ENCODE assay signal across 28 cellular contexts in the genomic region with DNA sequence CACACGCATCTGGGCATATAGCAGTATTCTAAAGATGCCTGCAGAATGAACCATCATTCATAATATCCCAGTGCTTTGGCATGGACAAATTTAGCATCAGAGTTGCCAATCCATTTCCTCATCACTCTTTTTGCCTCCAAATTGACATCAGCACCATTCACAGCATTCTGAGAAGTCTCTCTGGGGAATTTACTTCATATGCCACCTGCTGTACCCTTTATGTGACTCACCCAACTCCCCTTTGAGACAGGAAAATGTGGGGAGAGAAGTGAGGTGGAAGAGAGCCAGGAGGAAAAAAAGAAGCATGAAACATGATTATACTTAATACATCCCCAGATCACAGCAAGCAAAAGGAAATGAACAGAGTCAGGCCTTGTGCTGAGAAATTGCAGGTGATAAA. TPM values are rescaled to one million over a fixed set of nuclear protein-coding genes. Genes with fewer than 3 reads are reported as not detected.
DNase-seq lines count a peak whose midpoint lies in the region; ATAC-seq and TF ChIP-seq lines count a peak whose summit lies in the region.
"Had no signal": no experiment of that assay in that cellular context is flagged by ENCODE, and none has a peak within 500 bp of the region (broad histone marks: within the 10 kb centered on the region; RNA-seq: fewer than 3 reads in every experiment).

No MANE protein-coding gene starts in this region.

- 91 to 92% methylated on average over 1 of the region's 1 CpG for WGBS in endodermal cell (ENCODE audit: insufficient coverage in 1 of 2, insufficient read length in 1 of 2), 2 experiments

- DNase-seq in activated naive CD8-positive, alpha-beta T cell treated with anti-CD3 and anti-CD28 coated beads, Interleukin-2, amount 50 U/mL, for 24 hours = no peak
- DNase-seq in activated naive CD8-positive, alpha-beta T cell treated with anti-CD3 and anti-CD28 coated beads for 36 hours = no peak
- DNase-seq in NAMALWA (ENCODE audit: low spot score) (peak; percentile 14), NCI-H460 (ENCODE audit: extremely low read depth, low read depth) (peak; percentile 88), endodermal cell (no peak), GDM1 (lab: John Stamatoyannopoulos, UW) (no peak), mucosa of gallbladder (ENCODE audit: low spot score) (no peak)
- DNase-seq in stimulated activated naive B cell treated with anti-CD40 and anti-IgM and Interleukin-4, amounts not matched to agents 10 μg/mL and 1 μg/mL and 100 μg/mL, for 72 hours = peak; percentile 11
- DNase-seq: activated CD4-positive, alpha-beta T cell treated with anti-CD3 and anti-CD28 coated beads, Interleukin-2, amount 50 U/mL, for 48 hours; activated naive CD4-positive, alpha-beta T cell treated with anti-CD3 and anti-CD28 coated beads for 36 hours; aorta; CD4-positive, CD25-positive, alpha-beta regulatory T cell; central memory CD4-positive, alpha-beta T cell; DMS53; dorsolateral prefrontal cortex; erythroblast; foreskin melanocyte; NCI-H187 treated with DMSO at 0.1 percent for 48 hours; NCI-H526 treated with DMSO at 0.1 percent for 48 hours; SHP77 treated with DMSO at 0.1 percent for 48 hours; substantia nigra; uterus had no signal

- H3K27me3 ChIP-seq in endodermal cell (ENCODE audit: control insufficient read depth, insufficient read depth, low read length, poor library complexity, severe bottlenecking) = no peaks in the 10 kb centered on the region
- H3K27me3 ChIP-seq: dorsolateral prefrontal cortex, uterus had no signal

- H3K9me3 ChIP-seq in endodermal cell (ENCODE audit: control insufficient read depth, low read length) = peaks cover 25% of the 10 kb centered on the region
- H3K9me3 ChIP-seq: A549, uterus had no signal

- no peak overlapping the region for H3K9ac ChIP-seq in endodermal cell (ENCODE audit: extremely low read depth, low read length, poor library complexity, severe bottlenecking)

- peaks cover 2% of the 10 kb centered on the region for H3K4me1 ChIP-seq in endodermal cell (ENCODE audit: control insufficient read depth, insufficient read depth, low read length)
- H3K4me1 ChIP-seq: uterus had no signal

- no peaks in the 10 kb centered on the region for H3K36me3 Mint-ChIP-seq in activated naive CD8-positive, alpha-beta T cell treated with anti-CD3 and anti-CD28 coated beads, Interleukin-2, amount 50 U/mL, for 24 hours (ENCODE audit: low read depth)
- H3K36me3 Mint-ChIP-seq in activated naive CD8-positive, alpha-beta T cell treated with anti-CD3 and anti-CD28 coated beads for 36 hours = no peaks in the 10 kb centered on the region
- H3K36me3 Mint-ChIP-seq in stimulated activated naive B cell treated with anti-CD40 and anti-IgM and Interleukin-4, amounts not matched to agents 10 μg/mL and 1 μg/mL and 100 μg/mL, for 72 hours = peaks cover 0 to 2% of the 10 kb centered on the region in 2 donors
- H3K36me3 Mint-ChIP-seq in endodermal cell (ENCODE audit: low read depth) = peaks cover 71% of the 10 kb centered on the region
- H3K36me3 Mint-ChIP-seq: CD4-positive, CD25-positive, alpha-beta regulatory T cell had no signal

- peak overlapping the region; percentile 35 for H3K4me3 Mint-ChIP-seq in activated naive CD8-positive, alpha-beta T cell treated with anti-CD3 and anti-CD28 coated beads, Interleukin-2, amount 50 U/mL, for 24 hours
- H3K4me3 Mint-ChIP-seq in activated naive CD8-positive, alpha-beta T cell treated with anti-CD3 and anti-CD28 coated beads for 36 hours = no peak overlapping the region
- peak overlapping the region; percentile 46 to 51 for H3K4me3 Mint-ChIP-seq in stimulated activated naive B cell treated with anti-CD40 and anti-IgM and Interleukin-4, amounts not matched to agents 10 μg/mL and 1 μg/mL and 100 μg/mL, for 72 hours
- no peak overlapping the region for H3K4me3 Mint-ChIP-seq in endodermal cell
- H3K4me3 Mint-ChIP-seq: activated naive CD4-positive, alpha-beta T cell treated with anti-CD3 and anti-CD28 coated beads for 36 hours; CD4-positive, CD25-positive, alpha-beta regulatory T cell; mesothelial cell of epicardium; nephron; T-helper 1 cell treated with Interleukin-12 subunit alpha and Interleukin-12 subunit beta and Interleukin-4 antibody, amounts not matched to agents 30 μg/mL and 1 μg/mL, for 36 hours had no signal

- peaks cover 6% of the 10 kb centered on the region for H3K27me3 Mint-ChIP-seq in activated naive CD8-positive, alpha-beta T cell treated with anti-CD3 and anti-CD28 coated beads, Interleukin-2, amount 50 U/mL, for 24 hours
- peaks cover 4% of the 10 kb centered on the region for H3K27me3 Mint-ChIP-seq in activated naive CD8-positive, alpha-beta T cell treated with anti-CD3 and anti-CD28 coated beads for 36 hours
- peaks cover 4 to 5% of the 10 kb centered on the region in 2 donors for H3K27me3 Mint-ChIP-seq in stimulated activated naive B cell treated with anti-CD40 and anti-IgM and Interleukin-4, amounts not matched to agents 10 μg/mL and 1 μg/mL and 100 μg/mL, for 72 hours
- H3K27me3 Mint-ChIP-seq in endodermal cell (ENCODE audit: insufficient read depth) = no peaks in the 10 kb centered on the region

- peaks cover 54% of the 10 kb centered on the region for H3K36me3 ChIP-seq in endodermal cell (ENCODE audit: control insufficient read depth, insufficient read depth, low read length)
- H3K36me3 ChIP-seq: uterus had no signal

- TF ChIP-seq CTCF in endodermal cell (conservative IDR thresholded peaks at IDR 0.05) = no peak

- no peak overlapping the region for H3K4me3 ChIP-seq in endodermal cell (ENCODE audit: low read length)
- H3K4me3 ChIP-seq: A549, dorsolateral prefrontal cortex, skin epidermis, uterus had no signal

- H3K9me3 Mint-ChIP-seq in activated naive CD8-positive, alpha-beta T cell treated with anti-CD3 and anti-CD28 coated beads, Interleukin-2, amount 50 U/mL, for 24 hours = no peaks in the 10 kb centered on the region
- no peaks in the 10 kb centered on the region for H3K9me3 Mint-ChIP-seq in activated naive CD8-positive, alpha-beta T cell treated with anti-CD3 and anti-CD28 coated beads for 36 hours
- H3K9me3 Mint-ChIP-seq in stimulated activated naive B cell treated with anti-CD40 and anti-IgM and Interleukin-4, amounts not matched to agents 10 μg/mL and 1 μg/mL and 100 μg/mL, for 72 hours = peaks cover 3 to 7% of the 10 kb centered on the region in 2 donors
- H3K9me3 Mint-ChIP-seq in endodermal cell = peaks cover 11% of the 10 kb centered on the region
- H3K9me3 Mint-ChIP-seq: nephron; T-helper 1 cell treated with Interleukin-12 subunit alpha and Interleukin-12 subunit beta and Interleukin-4 antibody, amounts not matched to agents 30 μg/mL and 1 μg/mL, for 36 hours had no signal

- peak; percentile 57 for ATAC-seq in activated naive CD8-positive, alpha-beta T cell treated with anti-CD3 and anti-CD28 coated beads, Interleukin-2, amount 50 U/mL, for 24 hours
- ATAC-seq in stimulated activated naive B cell treated with anti-CD40 and anti-IgM and Interleukin-4, amounts not matched to agents 10 μg/mL and 1 μg/mL and 100 μg/mL, for 72 hours (replicated peaks) = peak; percentile 85
- ATAC-seq: A549, HepG2 had no signal

- H3K27ac Mint-ChIP-seq in activated naive CD8-positive, alpha-beta T cell treated with anti-CD3 and anti-CD28 coated beads, Interleukin-2, amount 50 U/mL, for 24 hours = peak overlapping the region; percentile 68
- H3K27ac Mint-ChIP-seq in activated naive CD8-positive, alpha-beta T cell treated with anti-CD3 and anti-CD28 coated beads for 36 hours = no peak overlapping the region
- peak overlapping the region; percentile 84 for H3K27ac Mint-ChIP-seq in stimulated activated naive B cell treated with anti-CD40 and anti-IgM and Interleukin-4, amounts not matched to agents 10 μg/mL and 1 μg/mL and 100 μg/mL, for 72 hours
- no peak overlapping the region for H3K27ac Mint-ChIP-seq in endodermal cell
- H3K27ac Mint-ChIP-seq: activated naive CD4-positive, alpha-beta T cell treated with anti-CD3 and anti-CD28 coated beads for 36 hours; CD4-positive, CD25-positive, alpha-beta regulatory T cell; mesothelial cell of epicardium; nephron; T-helper 1 cell treated with Interleukin-12 subunit alpha and Interleukin-12 subunit beta and Interleukin-4 antibody, amounts not matched to agents 30 μg/mL and 1 μg/mL, for 36 hours had no signal

- peaks cover 14% of the 10 kb centered on the region for H3K4me1 Mint-ChIP-seq in activated naive CD8-positive, alpha-beta T cell treated with anti-CD3 and anti-CD28 coated beads, Interleukin-2, amount 50 U/mL, for 24 hours
- peaks cover 8% of the 10 kb centered on the region for H3K4me1 Mint-ChIP-seq in activated naive CD8-positive, alpha-beta T cell treated with anti-CD3 and anti-CD28 coated beads for 36 hours
- peaks cover 23 to 38% of the 10 kb centered on the region in 2 donors for H3K4me1 Mint-ChIP-seq in stimulated activated naive B cell treated with anti-CD40 and anti-IgM and Interleukin-4, amounts not matched to agents 10 μg/mL and 1 μg/mL and 100 μg/mL, for 72 hours
- H3K4me1 Mint-ChIP-seq in endodermal cell = peaks cover 45% of the 10 kb centered on the region
- H3K4me1 Mint-ChIP-seq: CD4-positive, CD25-positive, alpha-beta regulatory T cell; mesothelial cell of epicardium; nephron had no signal

- no peak overlapping the region for H3K27ac ChIP-seq in endodermal cell (ENCODE audit: low read depth, low read length)
- H3K27ac ChIP-seq: dorsolateral prefrontal cortex, skin epidermis, uterus had no signal

RNA-seq across cellular contexts. Expression of a gene that starts 37.4 kb away (rescaled TPM):
- total RNA-seq in activated naive CD8-positive, alpha-beta T cell treated with anti-CD3 and anti-CD28 coated beads for 36 hours = under 1 TPM; 0.06 to 0.08 TPM
- total RNA-seq in NCI-H460 (2014; rRNA removed; shearing (Covaris generic)) = 88.3 and 96.5 TPM in 2 replicates
- polyA plus RNA-seq in NCI-H460 (2014; cell fraction: nucleus; rRNA removed) = 49.5 and 61.5 TPM in 2 replicates
- total RNA-seq in endodermal cell (10 to 100 TPM; 58.1 to 66.0 TPM), mucosa of gallbladder (38.3 TPM)
- 14.6 TPM for polyA plus RNA-seq in endodermal cell (2013, experiment 1 of 2)
- 16.6 TPM for polyA plus RNA-seq in endodermal cell (2013, experiment 2 of 2)
- total RNA-seq: CD4-positive, CD25-positive, alpha-beta regulatory T cell had no signal
- polyA plus RNA-seq: CD4-positive, CD25-positive, alpha-beta regulatory T cell had no signal

Comparison
In these comparisons a context has a peak if more than half of its experiments do, and no peak if none do; other contexts are left out.
1. H3K27ac Mint-ChIP-seq: peak in activated naive CD8-positive, alpha-beta T cell treated with anti-CD3 and anti-CD28 coated beads, Interleukin-2, amount 50 U/mL, for 24 hours (single experiment) and stimulated activated naive B cell treated with anti-CD40 and anti-IgM and Interleukin-4, amounts not matched to agents 10 μg/mL and 1 μg/mL and 100 μg/mL, for 72 hours (single experiment); none in activated naive CD8-positive, alpha-beta T cell treated with anti-CD3 and anti-CD28 coated beads for 36 hours (single experiment) and endodermal cell (single experiment).
2. H3K4me3 Mint-ChIP-seq: peak in activated naive CD8-positive, alpha-beta T cell treated with anti-CD3 and anti-CD28 coated beads, Interleukin-2, amount 50 U/mL, for 24 hours (single experiment) and stimulated activated naive B cell treated with anti-CD40 and anti-IgM and Interleukin-4, amounts not matched to agents 10 μg/mL and 1 μg/mL and 100 μg/mL, for 72 hours (2 of 2); none in activated naive CD8-positive, alpha-beta T cell treated with anti-CD3 and anti-CD28 coated beads for 36 hours (single experiment) and endodermal cell (single experiment).
3. DNase-seq: peak in NAMALWA (single experiment), NCI-H460 (single experiment) and stimulated activated naive B cell treated with anti-CD40 and anti-IgM and Interleukin-4, amounts not matched to agents 10 μg/mL and 1 μg/mL and 100 μg/mL, for 72 hours (single experiment); none in activated naive CD8-positive, alpha-beta T cell treated with anti-CD3 and anti-CD28 coated beads, Interleukin-2, amount 50 U/mL, for 24 hours (single experiment), activated naive CD8-positive, alpha-beta T cell treated with anti-CD3 and anti-CD28 coated beads for 36 hours (single experiment), endodermal cell (single experiment), GDM1 (single experiment) and mucosa of gallbladder (single experiment).
4. RNA of a gene that starts 37.4 kb away (total RNA-seq): 88.3 to 96.5 TPM in NCI-H460, 58.1 to 66.0 TPM in endodermal cell and 38.3 TPM in mucosa of gallbladder (single experiment); 0.06 to 0.08 TPM in activated naive CD8-positive, alpha-beta T cell treated with anti-CD3 and anti-CD28 coated beads for 36 hours; every median in the first group is over 10 times any median in the second.